In genomic region chr3:128153156-128154011, GRCh38 we compare ENCODE assay signal across 8 cellular contexts. TPM values are rescaled to one million over a fixed set of nuclear protein-coding genes. Genes with fewer than 3 reads are reported as not detected.
DNase-seq lines count a peak whose midpoint lies in the region; ATAC-seq, FAIRE-seq and TF ChIP-seq lines count a peak whose summit lies in the region.

Gene EEFSEC (plus strand): TSS chr3:128153481. CDS start chr3:128153508, 27 bp downstream.

- H3K4me3 ChIP-seq in DOHH2 (ENCODE audit: low read length), result peak within 1 kb of the TSS; percentile 73

- H3K27ac Mint-ChIP-seq in naive thymus-derived CD8-positive, alpha-beta T cell, result peak within 1 kb of the TSS; percentile 91 to 100 (median 96)
- H3K27ac Mint-ChIP-seq in stimulated activated naive B cell treated with anti-CD40 and anti-IgM and Interleukin-4, amounts not matched to agents 10 μg/mL and 1 μg/mL and 100 μg/mL, for 72 hours, result peak within 1 kb of the TSS; percentile 98

- no peak for TF ChIP-seq CTCF in DOHH2 (IDR thresholded peaks at IDR 0.05; ENCODE audit: low read depth, low read length, poor library complexity, severe bottlenecking)

- peaks cover 4% of the 10 kb centered on the region; the same call in 1 of the 2 replicates for H3K9me3 ChIP-seq in DOHH2 (ENCODE audit: control insufficient read depth, insufficient read depth, low read length)

- peak within 1 kb of the TSS; percentile 81 to 94 (median 92) for H3K4me3 Mint-ChIP-seq in naive thymus-derived CD8-positive, alpha-beta T cell
- H3K4me3 Mint-ChIP-seq in stimulated activated naive B cell treated with anti-CD40 and anti-IgM and Interleukin-4, amounts not matched to agents 10 μg/mL and 1 μg/mL and 100 μg/mL, for 72 hours, result peak within 1 kb of the TSS; percentile 91 to 95

- peak; percentile 86 for ATAC-seq in GM21737 (IDR thresholded peaks at IDR 0.05; ENCODE audit: unreplicated experiment)
- peak; percentile 88 to 90 for ATAC-seq in naive thymus-derived CD8-positive, alpha-beta T cell
- ATAC-seq in stimulated activated naive B cell treated with anti-CD40 and anti-IgM and Interleukin-4, amounts not matched to agents 10 μg/mL and 1 μg/mL and 100 μg/mL, for 72 hours (replicated peaks), result peak; percentile 93 to 96

- peaks cover 3% of the 10 kb centered on the region; the same call in 1 of the 2 replicates for H3F3A ChIP-seq in DOHH2 (ENCODE audit: control insufficient read depth, insufficient read depth)

- peaks cover 0 to 15% (median 0%) of the 10 kb centered on the region in 9 donors for H3K9me3 Mint-ChIP-seq in naive thymus-derived CD8-positive, alpha-beta T cell
- peaks cover 10 to 20% of the 10 kb centered on the region in 2 donors for H3K9me3 Mint-ChIP-seq in stimulated activated naive B cell treated with anti-CD40 and anti-IgM and Interleukin-4, amounts not matched to agents 10 μg/mL and 1 μg/mL and 100 μg/mL, for 72 hours

- H4K20me1 ChIP-seq in DOHH2 (ENCODE audit: control insufficient read depth, insufficient read depth, low read depth, low read length), result no peaks in the 10 kb centered on the region

- peaks cover 7% of the 10 kb centered on the region for H3K4me1 ChIP-seq in DOHH2 (ENCODE audit: control insufficient read depth, low read length)

- peaks cover 32% of the 10 kb centered on the region for H3K36me3 ChIP-seq in DOHH2 (ENCODE audit: control insufficient read depth, low read length)

- peaks cover 24 to 49% (median 35%) of the 10 kb centered on the region in 4 donors for H3K4me1 Mint-ChIP-seq in naive thymus-derived CD8-positive, alpha-beta T cell
- H3K4me1 Mint-ChIP-seq in stimulated activated naive B cell treated with anti-CD40 and anti-IgM and Interleukin-4, amounts not matched to agents 10 μg/mL and 1 μg/mL and 100 μg/mL, for 72 hours, result peaks cover 21 to 23% of the 10 kb centered on the region in 2 donors

- DNase-seq in KG1 (lab: John Stamatoyannopoulos, UW), result peak; percentile 87
- peak; percentile 22 for DNase-seq in RCC 7860 (ENCODE audit: low spot score)
- DNase-seq in activated T-helper 1 cell treated with Interleukin-2 at 50 U/mL for 16 hours (ENCODE audit: low read depth), result peak; percentile 73
- DNase-seq in fibroblast of gingiva (ENCODE audit: low read depth), result peak; percentile 76
- DNase-seq in naive thymus-derived CD8-positive, alpha-beta T cell, result peak; percentile 69 to 90 (median 82)
- peak; percentile 91 for DNase-seq in stimulated activated naive B cell treated with anti-CD40 and anti-IgM and Interleukin-4, amounts not matched to agents 10 μg/mL and 1 μg/mL and 100 μg/mL, for 72 hours

- H3K27me3 ChIP-seq in DOHH2 (ENCODE audit: control insufficient read depth, low read length), result no peaks in the 10 kb centered on the region

- no peaks in the 10 kb centered on the region for H3K9me2 ChIP-seq in DOHH2 (replicated peaks; ENCODE audit: control insufficient read depth, low read length)

- H3K27ac ChIP-seq in DOHH2 (ENCODE audit: low read depth, low read length), result peak within 1 kb of the TSS; percentile 60

- H3K79me2 ChIP-seq in DOHH2 (ENCODE audit: control insufficient read depth, low read length), result peaks cover 33% of the 10 kb centered on the region

- no peak for FAIRE-seq in RCC 7860 (lab: Jason Lieb, UNC)

- peaks cover 4 to 29% (median 19%) of the 10 kb centered on the region in 3 donors for H3K36me3 Mint-ChIP-seq in naive thymus-derived CD8-positive, alpha-beta T cell
- H3K36me3 Mint-ChIP-seq in stimulated activated naive B cell treated with anti-CD40 and anti-IgM and Interleukin-4, amounts not matched to agents 10 μg/mL and 1 μg/mL and 100 μg/mL, for 72 hours, result peaks cover 25 to 32% of the 10 kb centered on the region in 2 donors

- H3K4me2 ChIP-seq in DOHH2 (ENCODE audit: low read length), result peak within 1 kb of the TSS; percentile 68

- POLR2A ChIA-PET in naive thymus-derived CD8-positive, alpha-beta T cell (lab: Charles Lee), result interaction anchor here (0.6 to 2.7 kb wide), 9 partner anchors 23 to 578 kb away, joined by 3 to 70 read pairs (median 4); partner anchors contain the start of gene RUVBL1

- peaks cover 0 to 3% (median 0%) of the 10 kb centered on the region in 5 donors for H3K27me3 Mint-ChIP-seq in naive thymus-derived CD8-positive, alpha-beta T cell
- H3K27me3 Mint-ChIP-seq in stimulated activated naive B cell treated with anti-CD40 and anti-IgM and Interleukin-4, amounts not matched to agents 10 μg/mL and 1 μg/mL and 100 μg/mL, for 72 hours, result no peaks in the 10 kb centered on the region

RNA-seq across cellular contexts. Expression of gene EEFSEC, which starts in this region (rescaled TPM):
- total RNA-seq in naive thymus-derived CD8-positive, alpha-beta T cell, result 10 to 100 TPM; 18.4 to 19.2 TPM
- polyA plus RNA-seq in naive thymus-derived CD8-positive, alpha-beta T cell, result 10 to 100 TPM; 14.7 to 27.1 (median 24.3) TPM

Comparison
In these comparisons a context has a peak if more than half of its experiments do, and no peak if none do; other contexts are left out.
1. Peak in every context shown above with its lines: DNase-seq, ATAC-seq, H3K4me3 ChIP-seq and H3K27ac ChIP-seq.
2. DNase-seq: peak in every context shown above with its lines; median percentile 91 in stimulated activated naive B cell treated with anti-CD40 and anti-IgM and Interleukin-4, amounts not matched to agents 10 μg/mL and 1 μg/mL and 100 μg/mL, for 72 hours; 87 in KG1; 82 in naive thymus-derived CD8-positive, alpha-beta T cell; 76 in fibroblast of gingiva; 73 in activated T-helper 1 cell treated with Interleukin-2 at 50 U/mL for 16 hours; 22 in RCC 7860.